In genomic region chrX:53072418-53073114, GRCh38 we compare ENCODE assay signal across 11 cellular contexts. TPM values are rescaled to one million over a fixed set of nuclear protein-coding genes. Genes with fewer than 3 reads are reported as not detected.
DNase-seq lines count a peak whose midpoint lies in the region; ATAC-seq and TF ChIP-seq lines count a peak whose summit lies in the region.
"Had no signal": no experiment of that assay in that cellular context is flagged by ENCODE, and none has a peak within 500 bp of the region (broad histone marks: within the 10 kb centered on the region; RNA-seq: fewer than 3 reads in every experiment).

No MANE protein-coding gene starts in this region.

- no peaks in the 10 kb centered on the region for H3K36me3 Mint-ChIP-seq in activated CD4-positive, alpha-beta T cell treated with anti-CD3 and anti-CD28 coated beads, Interleukin-2, amount 10 ng/mL, durations not matched to agents 24 days and 14 days (ENCODE audit: low read depth)

- BruUV-seq in PC-3 (replicated peaks; lab: Mats Ljungman, UMichigan), result no TSS peak

- peak overlapping the region; percentile 70 for H3K27ac Mint-ChIP-seq in activated CD4-positive, alpha-beta T cell treated with anti-CD3 and anti-CD28 coated beads, Interleukin-2, amount 10 ng/mL, durations not matched to agents 24 days and 14 days

- H3K4me3 ChIP-seq in PC-3 (ENCODE audit: low read length) (peak overlapping the region; percentile 80), fibroblast of lung (replicated peaks in 1 of 4; ENCODE audit: control extremely low read depth in 1 of 4, insufficient read depth in 1 of 4, low read depth in 3 of 4, low read length in 4 of 4) (no peak overlapping the region), testis (peak overlapping the region in 1 of 2 donors; percentile 8)

- H3K4me2 ChIP-seq in PC-3 (ENCODE audit: low read length), result peak overlapping the region; percentile 93
- H3K4me2 ChIP-seq in fibroblast of lung (ENCODE audit: extremely low read depth, insufficient read depth, low read length), result peak overlapping the region; percentile 44

- peak overlapping the region; percentile 96 for H2AFZ ChIP-seq in PC-3 (ENCODE audit: low read length)
- H2AFZ ChIP-seq in fibroblast of lung (ENCODE audit: low read length), result no peak overlapping the region

- no peak for TF ChIP-seq CTCF in PC-3 (conservative IDR thresholded peaks at IDR 0.05; ENCODE audit: low read depth, low read length)
- TF ChIP-seq CTCF in fibroblast of lung (conservative IDR thresholded peaks at IDR 0.05 in 1 of 2, IDR thresholded peaks at IDR 0.05 in 1 of 2; ENCODE audit: low read depth in 1 of 2, low read length in 2 of 2), result no peak
- no peak for TF ChIP-seq CTCF in testis (IDR thresholded peaks at IDR 0.05)

- peak overlapping the region; percentile 49 for H3K9ac ChIP-seq in PC-3 (ENCODE audit: low read length)
- no peak overlapping the region for H3K9ac ChIP-seq in fibroblast of lung (ENCODE audit: insufficient read depth, low read length)

- H3K79me2 ChIP-seq in PC-3 (ENCODE audit: low read length) (no peaks in the 10 kb centered on the region), fibroblast of lung (ENCODE audit: control insufficient read depth, insufficient read depth, low read length) (no peaks in the 10 kb centered on the region)

- POLR2A ChIA-PET in PC-3 (lab: Charles Lee; ENCODE audit: unreplicated experiment), result interaction anchor here (0.6 kb wide), 1 partner anchor 8 kb away, joined by 4 read pairs; no protein-coding TSS in a partner anchor

- H3K9me2 ChIP-seq in PC-3 (replicated peaks; ENCODE audit: low read length), result no peaks in the 10 kb centered on the region

- WGBS in testis, 2 donors, result 19 to 46% methylated on average over 5 to 9 of the region's 9 CpGs

- CTCF ChIA-PET in PC-3 (lab: Charles Lee), result no interaction called here

- DNase-seq in activated CD4-positive, alpha-beta T cell treated with anti-CD3 and anti-CD28 coated beads, Interleukin-2, amount 10 ng/mL, durations not matched to agents 24 days and 14 days, result no peak
- DNase-seq in activated CD4-positive, alpha-beta T cell treated with anti-CD3 and anti-CD28 coated beads for 1 hour, result no peak
- DNase-seq in PC-3 (no peak), fibroblast of lung (ENCODE audit: low read depth in 2 of 2) (no peak), testis (no peak), NCI-H1436 treated with DMSO at 0.1 percent for 48 hours (lab: John Stamatoyannopoulos, UW) (no peak)
- no peak for DNase-seq in stimulated activated CD4-positive, alpha-beta T cell treated with anti-CD3 and anti-CD28 coated beads, Interleukin-4, amount 100 ng/mL, for 4 hours
- DNase-seq: left cardiac atrium, trophoblast cell had no signal

- H3K36me3 ChIP-seq in PC-3 (ENCODE audit: low read depth, low read length) (no peaks in the 10 kb centered on the region), fibroblast of lung (ENCODE audit: control insufficient read depth, insufficient read depth, low read length) (peaks cover 3% of the 10 kb centered on the region), testis (ENCODE audit: low read depth, missing control alignments) (no peaks in the 10 kb centered on the region)

- H3K4me3 Mint-ChIP-seq in activated CD4-positive, alpha-beta T cell treated with anti-CD3 and anti-CD28 coated beads, Interleukin-2, amount 10 ng/mL, durations not matched to agents 24 days and 14 days, result peak overlapping the region; percentile 83

- peaks cover 18% of the 10 kb centered on the region for H3K4me1 Mint-ChIP-seq in activated CD4-positive, alpha-beta T cell treated with anti-CD3 and anti-CD28 coated beads, Interleukin-2, amount 10 ng/mL, durations not matched to agents 24 days and 14 days

- no peaks in the 10 kb centered on the region for H3K27me3 Mint-ChIP-seq in activated CD4-positive, alpha-beta T cell treated with anti-CD3 and anti-CD28 coated beads, Interleukin-2, amount 10 ng/mL, durations not matched to agents 24 days and 14 days

- H3K4me1 ChIP-seq in PC-3 (ENCODE audit: insufficient read depth, low read length), result peaks cover 7% of the 10 kb centered on the region; the same call in 1 of the 2 replicates
- H3K4me1 ChIP-seq in fibroblast of lung (ENCODE audit: control insufficient read depth, extremely low read depth, insufficient read depth, low read length), result peaks cover 3% of the 10 kb centered on the region
- peaks cover 5% of the 10 kb centered on the region for H3K4me1 ChIP-seq in testis

- ATAC-seq in PC-3, result no peak; the same call in none of the 2 replicates
- no peak for ATAC-seq in GM18517 (IDR thresholded peaks at IDR 0.05; ENCODE audit: unreplicated experiment)

- H3K27ac ChIP-seq in PC-3 (ENCODE audit: low read length), result no peak overlapping the region
- H3K27ac ChIP-seq in fibroblast of lung (ENCODE audit: insufficient read depth, low read length), result no peak overlapping the region
- peak overlapping the region; percentile 80 to 84 for H3K27ac ChIP-seq in testis

- intact Hi-C loops in activated CD4-positive, alpha-beta T cell treated with anti-CD3 and anti-CD28 coated beads, Interleukin-2, amount 10 ng/mL, durations not matched to agents 24 days and 14 days (cut with micrococcal nuclease), result no loop called here
- intact Hi-C loops in PC-3 (cut with micrococcal nuclease) (no loop called here), testis (cut with DNase I; ENCODE audit: low total_unique reads) (no loop called here)

- H3F3A ChIP-seq in PC-3 (ENCODE audit: low read length, unreplicated experiment), result no peaks in the 10 kb centered on the region

- H3K27me3 ChIP-seq in PC-3 (ENCODE audit: low read length) (no peaks in the 10 kb centered on the region), fibroblast of lung (ENCODE audit: control insufficient read depth, insufficient read depth, low read length) (no peaks in the 10 kb centered on the region), testis (no peaks in the 10 kb centered on the region)

- H3K9me3 ChIP-seq in PC-3 (ENCODE audit: low read length) (no peaks in the 10 kb centered on the region), fibroblast of lung (ENCODE audit: control insufficient read depth, insufficient read depth, low read depth, low read length) (no peaks in the 10 kb centered on the region), testis (no peaks in the 10 kb centered on the region)

- H4K20me1 ChIP-seq in PC-3 (ENCODE audit: low read length) (no peaks in the 10 kb centered on the region), fibroblast of lung (ENCODE audit: control insufficient read depth, extremely low read depth, insufficient read depth, low read length) (no peaks in the 10 kb centered on the region)

- no peak for TF ChIP-seq POLR2A in testis (IDR thresholded peaks at IDR 0.05)

- no peaks in the 10 kb centered on the region for H3K9me3 Mint-ChIP-seq in activated CD4-positive, alpha-beta T cell treated with anti-CD3 and anti-CD28 coated beads, Interleukin-2, amount 10 ng/mL, durations not matched to agents 24 days and 14 days

RNA-seq across cellular contexts. Expression of gene TSPYL2, which starts 9.6 kb away (rescaled TPM):
- total RNA-seq in activated CD4-positive, alpha-beta T cell treated with anti-CD3 and anti-CD28 coated beads, Interleukin-2, amount 10 ng/mL, durations not matched to agents 24 days and 14 days, result 37.3 and 40.3 TPM in 2 replicates
- 22.4 and 23.2 TPM in 2 replicates for total RNA-seq in PC-3 (2014; rRNA removed)
- 9.2 and 10.2 TPM in 2 replicates for total RNA-seq in fibroblast of lung
- 14.6 and 21.0 TPM in 2 replicates for polyA plus RNA-seq in fibroblast of lung
- 13.4 and 16.3 TPM in 2 replicates for polyA plus RNA-seq in fibroblast of lung (2012)
- 0.12 and 2.8 TPM in 2 replicates for polyA minus RNA-seq in fibroblast of lung (ENCODE audit: low replicate concordance)
- 100 to 1,000 TPM; 358 to 363 TPM for total RNA-seq in testis
- polyA plus RNA-seq in testis (ENCODE audit: insufficient read depth, low read depth, low replicate concordance), result 193 TPM

RNA-seq across cellular contexts. Expression of gene KANTR, which starts 21.4 kb away (rescaled TPM):
- total RNA-seq in activated CD4-positive, alpha-beta T cell treated with anti-CD3 and anti-CD28 coated beads, Interleukin-2, amount 10 ng/mL, durations not matched to agents 24 days and 14 days, result 7.8 and 10.0 TPM in 2 replicates
- total RNA-seq in PC-3 (2014; rRNA removed) (9.3 and 9.7 TPM in 2 replicates), fibroblast of lung (3.9 and 7.1 TPM in 2 replicates), testis (10 to 100 TPM; 39.3 to 46.1 TPM)
- polyA plus RNA-seq in fibroblast of lung (1.9 and 2.4 TPM in 2 replicates), testis (ENCODE audit: insufficient read depth, low read depth, low replicate concordance) (3.0 TPM)
- polyA plus RNA-seq in fibroblast of lung (2012), result 0.98 and 1.4 TPM in 2 replicates
- 11.5 and 28.0 TPM in 2 replicates for polyA minus RNA-seq in fibroblast of lung (ENCODE audit: low replicate concordance)

RNA-seq across cellular contexts. Expression of gene GPR173, which starts 24.0 kb away (rescaled TPM):
- not detected in 2 replicates for total RNA-seq in activated CD4-positive, alpha-beta T cell treated with anti-CD3 and anti-CD28 coated beads, Interleukin-2, amount 10 ng/mL, durations not matched to agents 24 days and 14 days
- total RNA-seq in PC-3 (2014; rRNA removed) (1.6 and 2.2 TPM in 2 replicates), fibroblast of lung (2.3 and 5.6 TPM in 2 replicates), testis (1 to 10 TPM; 2.8 to 3.8 TPM)
- polyA plus RNA-seq in fibroblast of lung (3.9 and 4.0 TPM in 2 replicates), testis (ENCODE audit: insufficient read depth, low read depth, low replicate concordance) (2.4 TPM)
- polyA plus RNA-seq in fibroblast of lung (2012), result 3.5 and 3.7 TPM in 2 replicates
- 13.3 and 14.2 TPM in 2 replicates for polyA minus RNA-seq in fibroblast of lung (ENCODE audit: low replicate concordance)
- total RNA-seq: HT-29 had no signal

Comparison
In these comparisons a context has a peak if more than half of its experiments do, and no peak if none do; other contexts are left out.
1. H3K27ac ChIP-seq: peak in testis (2 of 2); none in PC-3 (single experiment) and fibroblast of lung (single experiment).